25 cellular contexts compared by ENCODE assay signal in genomic region chr3:120982608-120983320, GRCh38.
"Had no signal": no experiment of that assay in that cellular context is flagged by ENCODE, and none has a peak within 500 bp of the region (broad histone marks: within the 10 kb centered on the region; RNA-seq: fewer than 3 reads in every experiment).

No MANE protein-coding gene starts in this region.

- H3K4me2 ChIP-seq: smooth muscle cell had no signal

- DNase-seq: activated B cell treated with CpG ODN at 0.5 μM for 24 hours; activated CD4-positive, alpha-beta T cell treated with anti-CD3 and anti-CD28 coated beads for 36 hours; activated CD4-positive, alpha-beta T cell treated with anti-CD3 and anti-CD28 coated beads, Interleukin-2, amount 50 U/mL, for 4 hours; activated CD8-positive, alpha-beta memory T cell treated with anti-CD3 and anti-CD28 coated beads for 24 hours; activated CD8-positive, alpha-beta memory T cell treated with anti-CD3 and anti-CD28 coated beads, Interleukin-2, amount 50 U/mL, for 4 hours; activated T-cell treated with anti-CD3 and anti-CD28 coated beads, Interleukin-2, amount 50 U/mL, for 24 hours; brain microvascular endothelial cell; effector memory CD4-positive, alpha-beta T cell; foreskin melanocyte; islet precursor cell; left cardiac atrium; mucosa of descending colon; nephron progenitor cell; sigmoid colon; stimulated activated CD4-positive, alpha-beta T cell treated with anti-CD3 and anti-CD28 coated beads, Interleukin-2, amount 100 ng/mL, for 48 hours; stimulated activated CD8-positive, alpha-beta memory T cell treated with anti-CD3 and anti-CD28 coated beads, Interleukin-4, amount 100 ng/mL, for 48 hours; stimulated activated naive CD4-positive, alpha-beta T cell treated with Interleukin-2 at 50 U/mL for 16 hours; substantia nigra; T-helper 9 cell had no signal

- H3K36me3 ChIP-seq: ascending aorta, brain microvascular endothelial cell, sigmoid colon, tibial artery had no signal

- H3K4me3 ChIP-seq: ascending aorta, mucosa of descending colon, sigmoid colon, smooth muscle cell, tibial artery had no signal

- H3K4me1 ChIP-seq: ascending aorta, sigmoid colon, tibial artery had no signal

- H3K27me3 ChIP-seq: ascending aorta, brain microvascular endothelial cell, sigmoid colon, tibial artery had no signal

- H3K27ac ChIP-seq: ascending aorta, brain microvascular endothelial cell, sigmoid colon, tibial artery had no signal

- ATAC-seq: activated CD4-positive, alpha-beta T cell treated with anti-CD3 and anti-CD28 coated beads for 36 hours; activated naive CD4-positive, alpha-beta T cell treated with anti-CD3 and anti-CD28 coated beads, Interleukin-2, amount 50 U/mL, for 72 hours; activated T-helper 17 cell treated with anti-CD3 and anti-CD28 coated beads, Interleukin-2, amount 50 U/mL, for 72 hours; esophagus mucosa; left cardiac atrium; mucosa of descending colon had no signal
